In the genomic region with DNA sequence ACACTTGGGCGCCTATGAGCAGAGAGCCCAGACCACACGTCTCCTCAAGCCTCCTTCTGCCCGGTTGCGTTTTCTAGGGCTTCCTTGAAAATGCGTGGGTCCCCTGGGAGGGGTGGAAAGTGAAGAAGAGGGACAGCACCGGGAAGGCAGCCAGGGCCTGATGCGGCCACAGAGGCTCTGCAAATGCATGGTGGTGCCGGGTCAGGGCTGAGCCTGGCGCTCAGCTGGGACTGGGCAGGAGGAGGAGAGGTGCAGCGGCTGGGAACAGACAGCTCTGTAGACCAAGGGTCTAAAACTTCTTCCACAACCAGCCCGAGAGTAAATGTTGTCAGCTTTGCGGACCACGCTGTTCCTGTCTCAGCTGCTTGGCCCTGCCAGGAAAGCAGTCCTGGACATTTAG, we compare ENCODE assay signal across 12 cellular contexts. TPM values are rescaled to one million over a fixed set of nuclear protein-coding genes. Genes with fewer than 3 reads are reported as not detected.
DNase-seq lines count a peak whose midpoint lies in the region; ATAC-seq and TF ChIP-seq lines count a peak whose summit lies in the region.
"Had no signal": no experiment of that assay in that cellular context is flagged by ENCODE, and none has a peak within 500 bp of the region (broad histone marks: within the 10 kb centered on the region; RNA-seq: fewer than 3 reads in every experiment).

No MANE protein-coding gene starts in this region.

- H3K36me3 Mint-ChIP-seq in T-cell (no peaks in the 10 kb centered on the region), progenitor cell of endocrine pancreas (ENCODE audit: insufficient read depth) (peaks cover 16% of the 10 kb centered on the region)

- H3K27me3 Mint-ChIP-seq in T-cell (peaks cover 32 to 40% of the 10 kb centered on the region in 2 donors), progenitor cell of endocrine pancreas (peaks cover 41% of the 10 kb centered on the region)

- ATAC-seq in Right ventricle myocardium inferior (no peak), left ventricle myocardium superior (no peak), T-cell (replicated peaks in 1 of 4) (no peak), GM18511 (IDR thresholded peaks at IDR 0.05; ENCODE audit: unreplicated experiment) (no peak)

- no peaks in the 10 kb centered on the region for H3K9me3 Mint-ChIP-seq in T-cell
- H3K9me3 Mint-ChIP-seq in progenitor cell of endocrine pancreas (ENCODE audit: low read depth): no peaks in the 10 kb centered on the region

- no peak overlapping the region for H3K27ac Mint-ChIP-seq in T-cell
- no peak overlapping the region for H3K27ac Mint-ChIP-seq in progenitor cell of endocrine pancreas

- DNase-seq in Right ventricle myocardium inferior (ENCODE audit: missing footprints) (peak; percentile 56), left ventricle myocardium superior (no peak), T-cell (no peak), fibroblast of the aortic adventitia (ENCODE audit: low read depth) (no peak), progenitor cell of endocrine pancreas (ENCODE audit: low spot score, unreplicated experiment) (no peak), NCI-H2171 treated with DMSO at 0.1 percent for 48 hours (lab: John Stamatoyannopoulos, UW) (no peak), NCI-H1694 (lab: John Stamatoyannopoulos, UW) (no peak)
- DNase-seq: activated CD4-positive, alpha-beta T cell treated with anti-CD3 and anti-CD28 coated beads for 1 hour; mesendoderm; stimulated activated CD4-positive, alpha-beta T cell treated with anti-CD3 and anti-CD28 coated beads, Interleukin-4, amount 100 ng/mL, for 4 hours; stimulated activated naive CD4-positive, alpha-beta T cell had no signal

- H3K4me3 Mint-ChIP-seq in T-cell (peak overlapping the region in 2 of 3 donors; percentile 29 to 39), progenitor cell of endocrine pancreas (ENCODE audit: low read depth) (peak overlapping the region; percentile 73)

- POLR2A ChIA-PET in T-cell (lab: Charles Lee): no interaction called here

- H3K4me3 ChIP-seq in fibroblast of the aortic adventitia (ENCODE audit: low read depth, low read length): peak overlapping the region; percentile 72

- TF ChIP-seq CTCF in fibroblast of the aortic adventitia (IDR thresholded peaks at IDR 0.05; ENCODE audit: insufficient read depth, low read length): no peak
- TF ChIP-seq CTCF in progenitor cell of endocrine pancreas (IDR thresholded peaks at IDR 0.05; ENCODE audit: unreplicated experiment): no peak

- H3K4me1 Mint-ChIP-seq in T-cell: peaks cover 0 to 18% (median 7%) of the 10 kb centered on the region in 3 donors
- H3K4me1 Mint-ChIP-seq in progenitor cell of endocrine pancreas (ENCODE audit: low read depth): peaks cover 5% of the 10 kb centered on the region

- CTCF ChIA-PET in T-cell (lab: Charles Lee): no interaction called here

- intact Hi-C loops in Right ventricle myocardium inferior (cut with DNase I): no loop called here
- intact Hi-C loops in left ventricle myocardium superior (cut with micrococcal nuclease): no loop called here

RNA-seq across cellular contexts. Expression of a gene that starts 1.6 kb away (rescaled TPM):
- 24.9 TPM for total RNA-seq in Right ventricle myocardium inferior
- total RNA-seq in left ventricle myocardium superior: 45.2 TPM
- total RNA-seq in T-cell: 1 to 10 TPM in 4 of 5 donors, under 1 TPM in 1; 0.66 to 3.9 (median 3.2) TPM
- total RNA-seq in fibroblast of the aortic adventitia (ENCODE audit: low replicate concordance): 0.18 and 4.2 TPM in 2 replicates
- 54.6 and 55.9 TPM in 2 replicates for total RNA-seq in progenitor cell of endocrine pancreas
